15 cellular contexts compared by ENCODE assay signal in genomic region chr4:158006973-158007372, GRCh38.
DNase-seq lines count a peak whose midpoint lies in the region; ATAC-seq and TF ChIP-seq lines count a peak whose summit lies in the region.
"Had no signal": no experiment of that assay in that cellular context is flagged by ENCODE, and none has a peak within 500 bp of the region (broad histone marks: within the 10 kb centered on the region; RNA-seq: fewer than 3 reads in every experiment).

No MANE protein-coding gene starts in this region.

- no peak for TF ChIP-seq POLR2A in adrenal gland (IDR thresholded peaks at IDR 0.05)

- peak; percentile 79 for ATAC-seq in Right ventricle myocardium superior (ENCODE audit: poor library complexity)

- H3K9me3 ChIP-seq in BLaER1 treated with 17β-estradiol and CSF1 and Interleukin-3, amounts not matched to agents 10 nM and 100 nM (replicated peaks in 1 of 11): peaks cover 0 to 10% (median 0%) of the 10 kb centered on the region in 11 experiments; a peak in 4 of 22 replicates
- no peaks in the 10 kb centered on the region for H3K9me3 ChIP-seq in adrenal gland (replicated peaks in 1 of 3)
- H3K9me3 ChIP-seq: tibial artery had no signal

- peak overlapping the region in 7 of 11 experiments; percentile 45 to 87 (median 76); a peak in 13 of 22 replicates for H3K9ac ChIP-seq in BLaER1 treated with 17β-estradiol and CSF1 and Interleukin-3, amounts not matched to agents 10 nM and 100 nM

- H3K4me3 ChIP-seq in BLaER1 treated with 17β-estradiol and CSF1 and Interleukin-3, amounts not matched to agents 10 nM and 100 nM: no peak overlapping the region
- H3K4me3 ChIP-seq in adrenal gland: no peak overlapping the region
- H3K4me3 ChIP-seq: tibial artery had no signal

- peak overlapping the region in 9 of 11 experiments; percentile 45 to 99 (median 91); a peak in 18 of 22 replicates for H3K27ac ChIP-seq in BLaER1 treated with 17β-estradiol and CSF1 and Interleukin-3, amounts not matched to agents 10 nM and 100 nM
- H3K27ac ChIP-seq in adrenal gland: peak overlapping the region in 3 of 5 donors; percentile 12 to 23 (median 14)

- H4K20me1 ChIP-seq in BLaER1 treated with 17β-estradiol and CSF1 and Interleukin-3, amounts not matched to agents 10 nM and 100 nM: no peaks in the 10 kb centered on the region

- peak overlapping the region in 5 of 11 experiments; percentile 32 to 84 (median 67); a peak in 9 of 22 replicates for H3K4me2 ChIP-seq in BLaER1 treated with 17β-estradiol and CSF1 and Interleukin-3, amounts not matched to agents 10 nM and 100 nM

- H3K27me3 ChIP-seq in BLaER1 treated with 17β-estradiol and CSF1 and Interleukin-3, amounts not matched to agents 10 nM and 100 nM: no peaks in the 10 kb centered on the region
- no peaks in the 10 kb centered on the region for H3K27me3 ChIP-seq in adrenal gland
- H3K27me3 ChIP-seq: tibial artery had no signal

- intact Hi-C loops in adrenal gland (cut with DNase I) (no loop called here), Right ventricle myocardium superior (cut with DNase I) (loop anchor here (5.0 kb wide), 1 partner anchor 165 kb away; the partner anchor contains the start of gene GASK1B)

- no peak for TF ChIP-seq CTCF in adrenal gland (IDR thresholded peaks at IDR 0.05)

- DNase-seq in adrenal gland: peak in 1 of 7 donors; percentile 52
- DNase-seq in Right ventricle myocardium superior: no peak
- DNase-seq in pons (ENCODE audit: low spot score): peak; percentile 40
- DNase-seq in activated CD8-positive, alpha-beta memory T cell treated with anti-CD3 and anti-CD28 coated beads, Interleukin-2, amount 50 U/mL, for 4 hours: no peak
- no peak for DNase-seq in T-helper 2 cell
- DNase-seq in activated effector memory CD4-positive, alpha-beta T cell treated with Interleukin-2 at 50 U/mL for 16 hours: no peak
- no peak for DNase-seq in NCI-H446 treated with DMSO at 0.1 percent for 48 hours (lab: John Stamatoyannopoulos, UW)
- DNase-seq: activated CD4-positive, CD25-positive, alpha-beta regulatory T cell; cortex of kidney; DMS153; NCI-H2171; OCI-M1; SW 1271; tibial artery had no signal

- peaks cover 0 to 80% (median 32%) of the 10 kb centered on the region in 10 experiments; a peak in 12 of 20 replicates for H3K4me1 ChIP-seq in BLaER1 treated with 17β-estradiol and CSF1 and Interleukin-3, amounts not matched to agents 10 nM and 100 nM
- H3K4me1 ChIP-seq in adrenal gland (replicated peaks in 1 of 2): peaks cover 0 to 42% of the 10 kb centered on the region in 2 donors

- H3K36me3 ChIP-seq in BLaER1 treated with 17β-estradiol and CSF1 and Interleukin-3, amounts not matched to agents 10 nM and 100 nM: no peaks in the 10 kb centered on the region
- no peaks in the 10 kb centered on the region for H3K36me3 ChIP-seq in adrenal gland (replicated peaks in 1 of 2)
- H3K36me3 ChIP-seq: tibial artery had no signal
